In the genomic region with DNA sequence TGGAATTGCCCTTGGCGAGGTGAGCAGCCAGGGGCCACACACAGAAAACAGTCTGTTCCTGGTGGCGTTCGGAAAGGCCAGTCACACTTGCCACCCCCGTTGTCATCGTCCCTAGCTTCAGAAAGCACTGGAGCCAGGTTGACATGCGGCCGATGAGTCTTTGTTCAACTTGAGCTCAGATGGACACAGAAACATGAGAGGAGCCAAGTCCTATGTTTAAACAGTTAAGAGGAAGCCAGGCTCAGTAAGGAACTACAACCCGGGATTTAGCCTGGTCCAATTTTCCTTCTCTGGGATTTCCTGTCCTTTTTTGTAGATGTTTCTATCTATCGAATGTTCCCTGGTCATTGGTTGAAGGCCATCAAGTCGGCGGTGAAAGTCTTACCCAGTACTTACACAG, we compare ENCODE assay signal across 30 cellular contexts. TPM values are rescaled to one million over a fixed set of nuclear protein-coding genes. Genes with fewer than 3 reads are reported as not detected.
"Had no signal": no experiment of that assay in that cellular context is flagged by ENCODE, and none has a peak within 500 bp of the region (broad histone marks: within the 10 kb centered on the region; RNA-seq: fewer than 3 reads in every experiment).

No MANE protein-coding gene starts in this region.

- H3K4me1 Mint-ChIP-seq: stimulated activated memory B cell treated with anti-CD40 and anti-IgM and Interleukin-4, amounts not matched to agents 10 μg/mL and 1 μg/mL and 100 μg/mL, for 72 hours had no signal

- H3K9me3 Mint-ChIP-seq: dendritic cell treated with granulocyte-macrophage colony-stimulating factor and Interleukin-4, amounts not matched to agents 40 ng/mL and 50 ng/mL, for 4 days; mesothelial cell of epicardium; nephron; stimulated activated memory B cell treated with anti-CD40 and anti-IgM and Interleukin-4, amounts not matched to agents 10 μg/mL and 1 μg/mL and 100 μg/mL, for 72 hours had no signal

- DNase-seq: colonic mucosa; effector CD8-positive, alpha-beta T cell; foreskin keratinocyte; heart left ventricle; kidney; left ventricle myocardium inferior; lower lobe of right lung; mucosa of descending colon; naive thymus-derived CD4-positive, alpha-beta T cell; nucleus accumbens; sigmoid colon; spleen; stimulated activated CD4-positive, alpha-beta T cell treated with anti-CD3 and anti-CD28 coated beads, Interleukin-4, amount 100 ng/mL, for 4 hours; stimulated activated naive CD8-positive, alpha-beta T cell treated with anti-CD3 and anti-CD28 coated beads, Interleukin-15, Interleukin-2, amounts not matched to agents 100 U/mL and 50 U/mL, for 24 hours; substantia nigra; testis; upper lobe of right lung; uterus had no signal

- ATAC-seq: foreskin keratinocyte; gastroesophageal sphincter; lower lobe of right lung; mucosa of descending colon; naive thymus-derived CD4-positive, alpha-beta T cell; stimulated activated memory B cell treated with anti-CD40 and anti-IgM and Interleukin-4, amounts not matched to agents 10 μg/mL and 1 μg/mL and 100 μg/mL, for 72 hours; stimulated activated naive CD8-positive, alpha-beta T cell treated with anti-CD3 and anti-CD28 coated beads, Interleukin-15, Interleukin-2, amounts not matched to agents 100 U/mL and 50 U/mL, for 24 hours; upper lobe of right lung had no signal

- H3K27me3 ChIP-seq: testis, uterus had no signal

- H3K4me3 ChIP-seq: colonic mucosa, esophagus muscularis mucosa, gastroesophageal sphincter, heart left ventricle, hepatocyte, left ventricle myocardium inferior, lower lobe of right lung, mucosa of descending colon, prostate gland, right atrium auricular region, sigmoid colon, spleen, testis, tibial nerve, upper lobe of right lung, uterus had no signal

- FAIRE-seq: endothelial cell of umbilical vein, kidney had no signal

- H3K36me3 Mint-ChIP-seq: stimulated activated memory B cell treated with anti-CD40 and anti-IgM and Interleukin-4, amounts not matched to agents 10 μg/mL and 1 μg/mL and 100 μg/mL, for 72 hours had no signal

- H3K36me3 ChIP-seq: colonic mucosa, esophagus muscularis mucosa, gastroesophageal sphincter, heart left ventricle, left ventricle myocardium inferior, lower lobe of right lung, prostate gland, right atrium auricular region, sigmoid colon, spleen, tibial nerve, upper lobe of right lung, uterus had no signal

- H3K4me2 ChIP-seq: hepatocyte had no signal

- H3K27ac ChIP-seq: colonic mucosa, esophagus muscularis mucosa, foreskin keratinocyte, gastroesophageal sphincter, heart left ventricle, hepatocyte, left ventricle myocardium inferior, lower lobe of right lung, prostate gland, right atrium auricular region, sigmoid colon, spleen, testis, tibial nerve, upper lobe of right lung had no signal

- H3K27ac Mint-ChIP-seq: dendritic cell treated with granulocyte-macrophage colony-stimulating factor and Interleukin-4, amounts not matched to agents 40 ng/mL and 50 ng/mL, for 4 days; mesothelial cell of epicardium; naive thymus-derived CD4-positive, alpha-beta T cell; stimulated activated memory B cell treated with anti-CD40 and anti-IgM and Interleukin-4, amounts not matched to agents 10 μg/mL and 1 μg/mL and 100 μg/mL, for 72 hours had no signal

- H3K4me1 ChIP-seq: colonic mucosa, foreskin keratinocyte, left ventricle myocardium inferior, lower lobe of right lung, prostate gland, spleen, testis, upper lobe of right lung, uterus had no signal

- H3K4me3 Mint-ChIP-seq: dendritic cell treated with granulocyte-macrophage colony-stimulating factor and Interleukin-4, amounts not matched to agents 40 ng/mL and 50 ng/mL, for 4 days; mesothelial cell of epicardium; naive thymus-derived CD4-positive, alpha-beta T cell; nephron; stimulated activated memory B cell treated with anti-CD40 and anti-IgM and Interleukin-4, amounts not matched to agents 10 μg/mL and 1 μg/mL and 100 μg/mL, for 72 hours had no signal

- H3K79me2 ChIP-seq: hepatocyte had no signal

RNA-seq across cellular contexts. Expression of gene SALL1, which starts 19.5 kb away (rescaled TPM):
- total RNA-seq: endothelial cell of umbilical vein; esophagus muscularis mucosa; foreskin keratinocyte; gastroesophageal sphincter; lower lobe of right lung; naive thymus-derived CD4-positive, alpha-beta T cell; sigmoid colon; skeletal muscle tissue; spleen; upper lobe of right lung had no signal
- polyA plus RNA-seq: endothelial cell of umbilical vein; foreskin keratinocyte; naive thymus-derived CD4-positive, alpha-beta T cell had no signal
